8 cellular contexts compared by ENCODE assay signal in genomic region chr13:28324181-28324789, GRCh38.
DNase-seq lines count a peak whose midpoint lies in the region; ATAC-seq and TF ChIP-seq lines count a peak whose summit lies in the region.

No MANE protein-coding gene starts in this region.

- no peaks in the 10 kb centered on the region for H3K27me3 ChIP-seq in lower lobe of right lung (ENCODE audit: low read depth)

- peaks cover 18% of the 10 kb centered on the region for H3K4me1 ChIP-seq in lower lobe of right lung

- no peak overlapping the region for H3K4me3 ChIP-seq in lower lobe of right lung

- no peaks in the 10 kb centered on the region for H3K9me3 ChIP-seq in lower lobe of right lung

- peak; percentile 16 for DNase-seq in Caki2 (ENCODE audit: low read depth)
- peak; percentile 80 to 83 for DNase-seq in NCI-H524 (lab: John Stamatoyannopoulos, UW)
- DNase-seq in activated CD4-positive, alpha-beta T cell treated with anti-CD3 and anti-CD28 coated beads for 48 hours, result peak; percentile 65
- DNase-seq in dermis blood vessel endothelial cell, result peak; percentile 90
- DNase-seq in lower lobe of right lung, result no peak
- peak; percentile 2 to 8 for DNase-seq in stimulated activated CD8-positive, alpha-beta memory T cell treated with anti-CD3 and anti-CD28 coated beads, Interleukin-4, amount 100 ng/mL, for 4 hours (ENCODE audit: low read depth in 2 of 2, low spot score in 1 of 2)
- DNase-seq in occipital lobe (lab: John Stamatoyannopoulos, UW), result no peak

- no peaks in the 10 kb centered on the region for H3K36me3 ChIP-seq in lower lobe of right lung

- peak; percentile 71 for ATAC-seq in GM21723 (IDR thresholded peaks at IDR 0.05; ENCODE audit: unreplicated experiment)
- peak; percentile 86 to 89 for ATAC-seq in lower lobe of right lung

- intact Hi-C loops in lower lobe of right lung (cut with DNase I), result no loop called here

- peak; percentile 82 for TF ChIP-seq CTCF in lower lobe of right lung (IDR thresholded peaks at IDR 0.05)

- in situ Hi-C loops in Caki2 (cut with HindIII; ENCODE audit: low pct_unique_long_range_greater_than_20kb, low sequenced_read_pairs), result no loop called here

- no peak overlapping the region for H3K27ac ChIP-seq in lower lobe of right lung

Comparison
In these comparisons a context has a peak if more than half of its experiments do, and no peak if none do; other contexts are left out.
1. DNase-seq: peak in Caki2 (single experiment), NCI-H524 (2 of 2), activated CD4-positive, alpha-beta T cell treated with anti-CD3 and anti-CD28 coated beads for 48 hours (single experiment), dermis blood vessel endothelial cell (single experiment) and stimulated activated CD8-positive, alpha-beta memory T cell treated with anti-CD3 and anti-CD28 coated beads, Interleukin-4, amount 100 ng/mL, for 4 hours (2 of 2); none in lower lobe of right lung (single experiment) and occipital lobe (single experiment).